Comparison of ENCODE assay signal across 11 cellular contexts in genomic region chr10:10803273-10803672, GRCh38.
DNase-seq lines count a peak whose midpoint lies in the region; ATAC-seq and TF ChIP-seq lines count a peak whose summit lies in the region.
"Had no signal": no experiment of that assay in that cellular context is flagged by ENCODE, and none has a peak within 500 bp of the region (broad histone marks: within the 10 kb centered on the region; RNA-seq: fewer than 3 reads in every experiment).

No MANE protein-coding gene starts in this region.

- H3K79me2 ChIP-seq in ACC112 (ENCODE audit: control insufficient read depth, insufficient read depth, low read length, unreplicated experiment), result no peaks in the 10 kb centered on the region

- H3K27me3 ChIP-seq in ACC112 (ENCODE audit: insufficient read depth, low read length), result no peaks in the 10 kb centered on the region
- no peaks in the 10 kb centered on the region for H3K27me3 ChIP-seq in heart right ventricle
- H3K27me3 ChIP-seq in rectal smooth muscle tissue (ENCODE audit: control insufficient read depth, insufficient read depth, low read length), result no peaks in the 10 kb centered on the region

- TF ChIP-seq CTCF in heart right ventricle (IDR thresholded peaks at IDR 0.05), result no peak

- H3K9ac ChIP-seq in rectal smooth muscle tissue (ENCODE audit: low read length), result no peak overlapping the region

- H3K9me3 ChIP-seq in heart right ventricle, result peaks cover 0 to 12% (median 0%) of the 10 kb centered on the region in 11 donors

- intact Hi-C loops in heart right ventricle (cut with DNase I), result loop anchor here in 2 of 10 donors (5.0 kb wide), 2 partner anchors 69 to 214 kb away; partner anchors contain the start of gene CELF2 (in 1 of the 2)

- ATAC-seq in heart right ventricle, result peak; percentile 73 to 92 (median 84)
- ATAC-seq: activated naive CD8-positive, alpha-beta T cell treated with anti-CD3 and anti-CD28 coated beads, Interleukin-2, amount 50 U/mL, for 24 hours; esophagus mucosa had no signal

- H3K4me3 ChIP-seq in ACC112 (ENCODE audit: low read depth, low read length) (no peak overlapping the region), heart right ventricle (no peak overlapping the region), rectal smooth muscle tissue (ENCODE audit: low read length) (no peak overlapping the region)

- H3K36me3 ChIP-seq in ACC112 (ENCODE audit: insufficient read depth, low read length) (no peaks in the 10 kb centered on the region), heart right ventricle (no peaks in the 10 kb centered on the region), rectal smooth muscle tissue (ENCODE audit: control insufficient read depth, insufficient read depth, low read length) (no peaks in the 10 kb centered on the region)

- no peak overlapping the region for H2AFZ ChIP-seq in ACC112 (ENCODE audit: low read length, unreplicated experiment)

- DNase-seq in cerebellar cortex (ENCODE audit: low spot score) (peak; percentile 69), heart right ventricle (peak in 1 of 2 donors; percentile 67), anterior cingulate cortex (lab: John Stamatoyannopoulos, UW) (no peak), hippocampal formation (lab: John Stamatoyannopoulos, UW) (no peak), NOMO-1 treated with dmso at 0.1 percent for 144 hours (lab: John Stamatoyannopoulos, UW; ENCODE audit: unreplicated experiment) (no peak)
- no peak for DNase-seq in stimulated activated CD8-positive, alpha-beta memory T cell treated with anti-CD3 and anti-CD28 coated beads, Interleukin-4, amount 100 ng/mL, for 48 hours
- DNase-seq: activated naive CD8-positive, alpha-beta T cell treated with anti-CD3 and anti-CD28 coated beads, Interleukin-2, amount 50 U/mL, for 24 hours; NCI-H1694 had no signal

- 28 to 39% methylated on average over 1 of the region's 1 CpG for WGBS in heart right ventricle, 2 donors

- H3K4me1 ChIP-seq in ACC112 (ENCODE audit: control insufficient read depth, insufficient read depth, low read length, unreplicated experiment) (peaks cover 40% of the 10 kb centered on the region), heart right ventricle (peaks cover 0 to 58% (median 20%) of the 10 kb centered on the region in 9 donors), rectal smooth muscle tissue (ENCODE audit: control insufficient read depth, insufficient read depth, low read length) (peaks cover 15% of the 10 kb centered on the region)

- H3K27ac ChIP-seq in ACC112 (ENCODE audit: low read depth, low read length) (peak overlapping the region; percentile 12; the same call in 1 of the 2 replicates), heart right ventricle (peak overlapping the region in 9 of 10 donors; percentile 0 to 93 (median 74)), rectal smooth muscle tissue (ENCODE audit: low read depth, low read length) (peak overlapping the region; percentile 21)

Comparison
In these comparisons a context has a peak if more than half of its experiments do, and no peak if none do; other contexts are left out.
1. H3K27ac ChIP-seq: peak in every context shown above with its lines; median percentile 74 in heart right ventricle; 21 in rectal smooth muscle tissue; 12 in ACC112.